ENCODE assay signal across 2 cellular contexts in the genomic region with DNA sequence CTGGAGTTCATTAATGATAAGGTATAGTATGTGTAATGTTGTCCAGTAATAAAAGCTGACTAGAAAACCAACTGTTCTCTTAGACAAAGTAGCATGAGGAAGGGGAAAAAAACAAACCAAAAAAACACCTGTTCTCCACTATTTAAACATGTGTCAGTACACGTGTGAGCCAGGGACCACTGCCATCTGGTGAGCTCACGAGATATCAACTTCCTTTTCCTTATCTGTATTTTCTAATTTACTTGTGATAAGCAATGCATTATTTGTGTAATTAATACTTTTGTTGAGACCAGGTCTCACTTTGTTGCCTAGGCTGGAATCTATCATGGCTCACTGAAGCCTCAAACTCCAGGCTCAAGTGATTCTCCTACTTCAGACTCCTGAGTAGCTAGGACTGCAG.
TF ChIP-seq lines count a peak whose summit lies in the region.

No MANE protein-coding gene starts in this region.

TF ChIP-seq in IMR-90, 13 proteins besides CTCF, POLR2A, EP300 and RAD21:
- TF ChIP-seq MAFK (IDR thresholded peaks at IDR 0.05; ENCODE audit: low read depth, low read length) = no peak
- no peak for TF ChIP-seq RCOR1 (IDR thresholded peaks at IDR 0.05; ENCODE audit: insufficient replicate concordance, low read length)
- no peak for TF ChIP-seq MAZ (IDR thresholded peaks at IDR 0.05; ENCODE audit: borderline replicate concordance, low read depth, low read length)
- no peak for TF ChIP-seq FOS (IDR thresholded peaks at IDR 0.05; ENCODE audit: low read depth, low read length)
- no peak for TF ChIP-seq SMC3 (IDR thresholded peaks at IDR 0.05; ENCODE audit: low read depth, low read length)
- TF ChIP-seq ELK1 (IDR thresholded peaks at IDR 0.05; ENCODE audit: borderline replicate concordance, low read depth, low read length) = no peak
- TF ChIP-seq CHD1 (IDR thresholded peaks at IDR 0.05; ENCODE audit: low read depth, low read length) = no peak
- no peak for TF ChIP-seq USF2 (IDR thresholded peaks at IDR 0.05; ENCODE audit: low read depth, low read length)
- no peak for TF ChIP-seq BHLHE40 (IDR thresholded peaks at IDR 0.05; ENCODE audit: low read depth, low read length)
- no peak for TF ChIP-seq RFX5 (IDR thresholded peaks at IDR 0.05; ENCODE audit: low read depth, low read length)
- no peak for TF ChIP-seq CEBPB (IDR thresholded peaks at IDR 0.05; ENCODE audit: low read depth, low read length)
- no peak for TF ChIP-seq NFE2L2 (IDR thresholded peaks at IDR 0.05; ENCODE audit: low read depth, low read length)
- no peak for TF ChIP-seq MXI1 (IDR thresholded peaks at IDR 0.05; ENCODE audit: borderline replicate concordance, low read depth, low read length)

TF ChIP-seq in SK-N-SH, 30 proteins besides CTCF, POLR2A, EP300 and RAD21:
- TF ChIP-seq MXI1 (IDR thresholded peaks at IDR 0.05; ENCODE audit: low read depth, low read length) (peak; percentile 33; the same call in 1 of the 2 replicates), RCOR1 (IDR thresholded peaks at IDR 0.05; ENCODE audit: low read length) (peak; percentile 83; the same call in 1 of the 2 replicates), GATA2 (CRISPR knock-in tag; IDR thresholded peaks at IDR 0.05) (peak; percentile 66)
- TF ChIP-seq, protein P1, sequence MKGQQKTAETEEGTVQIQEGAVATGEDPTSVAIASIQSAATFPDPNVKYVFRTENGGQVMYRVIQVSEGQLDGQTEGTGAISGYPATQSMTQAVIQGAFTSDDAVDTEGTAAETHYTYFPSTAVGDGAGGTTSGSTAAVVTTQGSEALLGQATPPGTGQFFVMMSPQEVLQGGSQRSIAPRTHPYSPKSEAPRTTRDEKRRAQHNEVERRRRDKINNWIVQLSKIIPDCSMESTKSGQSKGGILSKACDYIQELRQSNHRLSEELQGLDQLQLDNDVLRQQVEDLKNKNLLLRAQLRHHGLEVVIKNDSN (IDR thresholded peaks at IDR 0.05; ENCODE audit: borderline replicate concordance, low read depth) = no peak
- TF ChIP-seq, protein P2, sequence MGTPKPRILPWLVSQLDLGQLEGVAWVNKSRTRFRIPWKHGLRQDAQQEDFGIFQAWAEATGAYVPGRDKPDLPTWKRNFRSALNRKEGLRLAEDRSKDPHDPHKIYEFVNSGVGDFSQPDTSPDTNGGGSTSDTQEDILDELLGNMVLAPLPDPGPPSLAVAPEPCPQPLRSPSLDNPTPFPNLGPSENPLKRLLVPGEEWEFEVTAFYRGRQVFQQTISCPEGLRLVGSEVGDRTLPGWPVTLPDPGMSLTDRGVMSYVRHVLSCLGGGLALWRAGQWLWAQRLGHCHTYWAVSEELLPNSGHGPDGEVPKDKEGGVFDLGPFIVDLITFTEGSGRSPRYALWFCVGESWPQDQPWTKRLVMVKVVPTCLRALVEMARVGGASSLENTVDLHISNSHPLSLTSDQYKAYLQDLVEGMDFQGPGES (IDR thresholded peaks at IDR 0.05; ENCODE audit: low read depth, low read length) = no peak
